Comparison of ENCODE assay signal across 20 cellular contexts in the genomic region with DNA sequence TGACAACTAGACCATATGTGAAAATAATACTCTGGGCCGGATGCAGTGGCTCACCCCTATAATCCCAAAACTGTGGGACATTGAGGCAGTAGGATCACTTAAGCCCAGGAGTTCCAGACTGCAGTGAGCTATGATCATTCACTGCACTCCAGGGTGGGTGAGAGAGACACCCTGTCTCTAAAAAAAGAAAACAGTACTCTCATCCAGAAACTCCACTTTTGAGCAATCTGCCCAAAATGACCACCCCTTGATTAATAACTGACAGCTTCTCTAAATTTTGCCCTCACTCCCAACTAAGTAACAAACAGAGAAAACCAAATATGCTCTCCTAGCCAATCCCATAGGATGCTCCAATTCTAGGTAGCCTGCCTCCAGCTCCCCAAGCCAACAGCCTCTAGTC.
A peak's percentile ranks its signal among the peaks of the same experiment; 100 is the strongest.
DNase-seq lines count a peak whose midpoint lies in the region; ATAC-seq and TF ChIP-seq lines count a peak whose summit lies in the region.
"Had no signal": no experiment of that assay in that cellular context is flagged by ENCODE, and none has a peak within 500 bp of the region (broad histone marks: within the 10 kb centered on the region; RNA-seq: fewer than 3 reads in every experiment).

No MANE protein-coding gene starts in this region.

- H3K4me3 Mint-ChIP-seq in activated T-helper 17 cell treated with anti-CD3 and anti-CD28 coated beads, Interleukin-2, amount 50 U/mL, for 72 hours = no peak overlapping the region
- H3K4me3 Mint-ChIP-seq: B cell; memory B cell; natural killer cell treated with Interleukin-12 subunit alpha and Interleukin-12 subunit beta and Interleukin-15 and Interleukin-18, amount 100 ng/mL, for 72 hours; stimulated activated naive CD8-positive, alpha-beta T cell treated with anti-CD3 and anti-CD28 coated beads, Interleukin-15, Interleukin-2, amounts not matched to agents 100 ng/mL and 50 ng/mL, for 24 hours had no signal

- H3K9me3 Mint-ChIP-seq in activated T-helper 17 cell treated with anti-CD3 and anti-CD28 coated beads, Interleukin-2, amount 50 U/mL, for 72 hours = no peaks in the 10 kb centered on the region
- H3K9me3 Mint-ChIP-seq: memory B cell; natural killer cell treated with Interleukin-12 subunit alpha and Interleukin-12 subunit beta and Interleukin-15 and Interleukin-18, amount 100 ng/mL, for 72 hours; stimulated activated naive CD8-positive, alpha-beta T cell treated with anti-CD3 and anti-CD28 coated beads, Interleukin-15, Interleukin-2, amounts not matched to agents 100 ng/mL and 50 ng/mL, for 24 hours had no signal

- POLR2A ChIA-PET in GM10248 (lab: Yijun Ruan, JAX) = no interaction called here

- no peaks in the 10 kb centered on the region for H3K4me1 Mint-ChIP-seq in activated T-helper 17 cell treated with anti-CD3 and anti-CD28 coated beads, Interleukin-2, amount 50 U/mL, for 72 hours
- H3K4me1 Mint-ChIP-seq: B cell, memory B cell had no signal

- H3K4me3 ChIP-seq in HFF-Myc (replicated peaks; ENCODE audit: low read depth, low read length) (peak overlapping the region; percentile 10), foreskin fibroblast (ENCODE audit: low read depth in 1 of 2, low read length in 2 of 2) (peak overlapping the region; percentile 31 to 45)
- H3K4me3 ChIP-seq: cardiac muscle cell, sigmoid colon, tibial artery had no signal

- ATAC-seq in activated T-helper 17 cell treated with anti-CD3 and anti-CD28 coated beads, Interleukin-2, amount 50 U/mL, for 72 hours (replicated peaks) = peak; percentile 12
- ATAC-seq in GM21529 (IDR thresholded peaks at IDR 0.05; ENCODE audit: unreplicated experiment) (no peak), GM21737 (IDR thresholded peaks at IDR 0.05; ENCODE audit: unreplicated experiment) (no peak)
- ATAC-seq: natural killer cell treated with Interleukin-12 subunit alpha and Interleukin-12 subunit beta and Interleukin-15 and Interleukin-18, amount 100 ng/mL, for 72 hours had no signal

- no peak overlapping the region for H3K27ac Mint-ChIP-seq in activated T-helper 17 cell treated with anti-CD3 and anti-CD28 coated beads, Interleukin-2, amount 50 U/mL, for 72 hours
- H3K27ac Mint-ChIP-seq: B cell; memory B cell; natural killer cell treated with Interleukin-12 subunit alpha and Interleukin-12 subunit beta and Interleukin-15 and Interleukin-18, amount 100 ng/mL, for 72 hours; stimulated activated naive CD8-positive, alpha-beta T cell treated with anti-CD3 and anti-CD28 coated beads, Interleukin-15, Interleukin-2, amounts not matched to agents 100 ng/mL and 50 ng/mL, for 24 hours had no signal

- no peak for TF ChIP-seq CTCF in HFF-Myc (IDR thresholded peaks at IDR 0.05; ENCODE audit: low read depth, low read length, missing control alignments)
- TF ChIP-seq CTCF in foreskin fibroblast (IDR thresholded peaks at IDR 0.05; ENCODE audit: low read depth, low read length) = no peak
- TF ChIP-seq CTCF in GM10248 (IDR thresholded peaks at IDR 0.05; ENCODE audit: control extremely low read depth, extremely low read depth, low read depth, missing control alignments) = no peak

- CTCF ChIA-PET in GM10248 (lab: Yijun Ruan, JAX) = interaction anchor here (1.0 to 4.0 kb wide), 6 partner anchors 13 to 1567 kb away, joined by 3 to 32 read pairs (median 4); no protein-coding TSS in a partner anchor

- DNase-seq in HFF-Myc (ENCODE audit: extremely low read depth, low read depth) (no peak), foreskin fibroblast (no peak), GM10248 (ENCODE audit: extremely low spot score) (no peak), HuH-7.5 (ENCODE audit: low spot score) (no peak)
- DNase-seq: activated CD4-positive, alpha-beta T cell treated with anti-CD3 and anti-CD28 coated beads, Interleukin-2, amount 50 U/mL, for 1 hour; activated CD8-positive, alpha-beta memory T cell treated with anti-CD3 and anti-CD28 coated beads, Interleukin-2, amount 50 U/mL, for 4 hours; Caco-2; NCI-H1694; SHP77 treated with DMSO at 0.1 percent for 48 hours; sigmoid colon; stimulated activated CD4-positive, alpha-beta T cell treated with anti-CD3 and anti-CD28 coated beads, Interleukin-2, amount 100 ng/mL, for 48 hours; tibial artery had no signal

- H3K36me3 Mint-ChIP-seq in activated T-helper 17 cell treated with anti-CD3 and anti-CD28 coated beads, Interleukin-2, amount 50 U/mL, for 72 hours (ENCODE audit: low read depth) = no peaks in the 10 kb centered on the region
- H3K36me3 Mint-ChIP-seq: memory B cell; natural killer cell treated with Interleukin-12 subunit alpha and Interleukin-12 subunit beta and Interleukin-15 and Interleukin-18, amount 100 ng/mL, for 72 hours had no signal

- H3K27me3 Mint-ChIP-seq in activated T-helper 17 cell treated with anti-CD3 and anti-CD28 coated beads, Interleukin-2, amount 50 U/mL, for 72 hours = peaks cover 9% of the 10 kb centered on the region
